ENCODE assay signal across 14 cellular contexts in the genomic region with DNA sequence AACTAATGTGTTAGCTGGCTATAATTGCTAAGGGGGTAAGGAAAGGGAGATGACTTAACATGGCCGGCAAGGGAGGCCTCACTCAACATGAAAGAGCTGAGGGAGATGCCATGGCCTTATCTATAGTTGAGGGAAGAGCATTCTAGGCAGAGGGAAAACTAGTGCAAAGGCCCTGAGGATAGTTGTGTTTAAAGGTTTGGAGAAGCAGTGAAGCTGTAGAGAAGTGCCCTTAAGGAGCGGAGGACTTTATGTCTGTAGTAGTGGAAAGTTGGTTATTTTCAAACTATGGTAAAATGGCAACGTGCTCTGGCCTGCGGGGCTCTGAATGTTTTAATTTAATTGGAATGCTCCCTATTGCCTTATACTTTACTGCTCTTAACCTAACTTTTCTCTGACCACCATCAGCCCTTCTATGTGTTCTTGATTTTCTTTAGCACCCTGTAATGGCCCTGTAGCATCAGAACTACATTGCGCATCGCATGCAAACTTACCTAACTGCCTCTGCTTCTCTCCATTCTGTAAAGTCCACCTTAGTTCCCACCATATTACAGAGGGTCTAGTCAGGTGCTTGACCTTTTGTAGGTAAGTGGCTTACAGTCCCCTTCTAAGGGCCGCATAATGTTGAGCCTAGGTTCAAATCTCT. TPM values are rescaled to one million over a fixed set of nuclear protein-coding genes. Genes with fewer than 3 reads are reported as not detected.
DNase-seq lines count a peak whose midpoint lies in the region; ATAC-seq, FAIRE-seq and TF ChIP-seq lines count a peak whose summit lies in the region.
"Had no signal": no experiment of that assay in that cellular context is flagged by ENCODE, and none has a peak within 500 bp of the region (broad histone marks: within the 10 kb centered on the region; RNA-seq: fewer than 3 reads in every experiment).

No MANE protein-coding gene starts in this region.

- H3K27ac ChIP-seq in cardiac muscle cell (peak overlapping the region; percentile 15), GM12878 (ENCODE audit: control insufficient read depth, insufficient read depth) (peak overlapping the region; percentile 93)
- H3K27ac ChIP-seq: tibial nerve had no signal

- peak; percentile 4 for TF ChIP-seq POLR2A in GM12878 (IDR thresholded peaks at IDR 0.05; ENCODE audit: low read depth, low read length)

- H3K9me3 Mint-ChIP-seq in stimulated activated naive B cell treated with anti-CD40 and anti-IgM and Interleukin-4, amounts not matched to agents 10 μg/mL and 1 μg/mL and 100 μg/mL, for 72 hours = peaks cover 3 to 4% of the 10 kb centered on the region in 2 donors

- no TSS peak for BruUV-seq in GM12878 (replicated peaks; lab: Mats Ljungman, UMichigan)

- H3K4me3 Mint-ChIP-seq in stimulated activated naive B cell treated with anti-CD40 and anti-IgM and Interleukin-4, amounts not matched to agents 10 μg/mL and 1 μg/mL and 100 μg/mL, for 72 hours = peak overlapping the region; percentile 56 to 93
- H3K4me3 Mint-ChIP-seq: CD14-positive monocyte had no signal

- peaks cover 39 to 61% of the 10 kb centered on the region in 2 donors for H3K36me3 Mint-ChIP-seq in stimulated activated naive B cell treated with anti-CD40 and anti-IgM and Interleukin-4, amounts not matched to agents 10 μg/mL and 1 μg/mL and 100 μg/mL, for 72 hours

- WGBS in GM12878 (ENCODE audit: insufficient coverage, insufficient replicate concordance, low lambda C conversion rate, missing lambda C conversion rate) = 75% methylated on average over 7 of the region's 7 CpGs

- POLR2A ChIA-PET in GM12878 (lab: Charles Lee) = no interaction called here

- H3K27me3 ChIP-seq in cardiac muscle cell = no peaks in the 10 kb centered on the region
- no peaks in the 10 kb centered on the region for H3K27me3 ChIP-seq in Loucy (ENCODE audit: insufficient read depth, low read length, poor library complexity, severe bottlenecking)
- H3K27me3 ChIP-seq in GM12878 (replicated peaks in 1 of 2; ENCODE audit: control insufficient read depth in 2 of 2, insufficient read depth in 2 of 2, low read length in 1 of 2) = no peaks in the 10 kb centered on the region
- H3K27me3 ChIP-seq: tibial nerve had no signal

- RAD21 ChIA-PET in GM12878 (lab: Charles Lee; ENCODE audit: unreplicated experiment) = no interaction called here

- peaks cover 4% of the 10 kb centered on the region for H3F3A ChIP-seq in Loucy (ENCODE audit: low read depth)

- no peaks in the 10 kb centered on the region for H3K9me2 ChIP-seq in Loucy (replicated peaks; ENCODE audit: low read depth, low read length)

- TF ChIP-seq RAD21 in GM12878 (IDR thresholded peaks at IDR 0.05; ENCODE audit: insufficient read depth, low read depth, low read length) = no peak

- CTCF ChIA-PET in GM12878 (lab: Yijun Ruan, JAX) = no interaction called here

- TF ChIP-seq CTCF in cardiac muscle cell (IDR thresholded peaks at IDR 0.05; ENCODE audit: low read depth, low read length) (no peak), Loucy (conservative IDR thresholded peaks at IDR 0.05; ENCODE audit: low read length) (no peak), GM12878 (IDR thresholded peaks at IDR 0.05 in 2 of 3, conservative IDR thresholded peaks at IDR 0.05 in 1 of 3; ENCODE audit: control insufficient read depth in 2 of 3, extremely low read depth in 1 of 3, insufficient read depth in 1 of 3, low read depth in 3 of 3, low read length in 3 of 3) (no peak)

- in situ Hi-C loops in GM12878 (cut with MboI) = loop anchor here (25.0 kb wide), 1 partner anchor 647 kb away; the partner anchor contains the start of gene SCFD2
- in situ Hi-C loops in ACHN (cut with HindIII; ENCODE audit: low pct_ligation_motif_present, low pct_unique_long_range_greater_than_20kb, low sequenced_read_pairs) = no loop called here

- intact Hi-C loops in Right ventricle myocardium inferior (cut with DNase I) = loop anchor here (10.0 kb wide), 1 partner anchor 1519 kb away; no protein-coding TSS in a partner anchor
- intact Hi-C loops in GM12878 (cut with micrococcal nuclease; ENCODE audit: unreplicated experiment) = loop anchor here (10.0 kb wide), 1 partner anchor 1349 kb away; the partner anchor contains the start of gene CHIC2

- ATAC-seq in Right ventricle myocardium inferior (no peak), GM12878 (no peak)
- no peak for ATAC-seq in stimulated activated naive B cell treated with anti-CD40 and anti-IgM and Interleukin-4, amounts not matched to agents 10 μg/mL and 1 μg/mL and 100 μg/mL, for 72 hours (replicated peaks)

- H3K4me2 ChIP-seq in Loucy (ENCODE audit: low read depth, low read length, poor library complexity, severe bottlenecking) (peak overlapping the region; percentile 99), GM12878 (ENCODE audit: control insufficient read depth, insufficient read depth) (peak overlapping the region; percentile 99)

- SMC1A ChIA-PET in GM12878 (lab: Charles Lee; ENCODE audit: uncharacterized antibody, unreplicated experiment) = interaction anchor here (1.4 kb wide), 1 partner anchor 11 kb away, joined by 4 read pairs; no protein-coding TSS in a partner anchor

- no peaks in the 10 kb centered on the region for H3K27me3 Mint-ChIP-seq in stimulated activated naive B cell treated with anti-CD40 and anti-IgM and Interleukin-4, amounts not matched to agents 10 μg/mL and 1 μg/mL and 100 μg/mL, for 72 hours

- DNase-seq in cardiac muscle cell (ENCODE audit: low read depth in 1 of 2, low spot score in 1 of 2) (no peak), Right ventricle myocardium inferior (ENCODE audit: missing footprints) (no peak), GM12878 (ENCODE audit: low read depth, low spot score) (no peak), ACHN (no peak), OCI-M1 (lab: John Stamatoyannopoulos, UW) (no peak)
- no peak for DNase-seq in stimulated activated naive B cell treated with anti-CD40 and anti-IgM and Interleukin-4, amounts not matched to agents 10 μg/mL and 1 μg/mL and 100 μg/mL, for 72 hours
- no peak for DNase-seq in NK-92 treated with Interleukin-12 subunit alpha and Interleukin-12 subunit beta, amount 100 ng/mL, for 24 hours (lab: John Stamatoyannopoulos, UW)
- DNase-seq: activated CD4-positive, alpha-beta T cell treated with anti-CD3 and anti-CD28 coated beads, Interleukin-2, amount 10 ng/mL, durations not matched to agents 7 days and 5 days; effector CD8-positive, alpha-beta T cell; hippocampal formation; NCI-H446 treated with DMSO at 0.1 percent for 48 hours had no signal

- no peak for FAIRE-seq in GM12878 (lab: Jason Lieb, UNC)

- H3K9ac ChIP-seq in Loucy (ENCODE audit: low read depth, low read length, poor library complexity, severe bottlenecking) = no peak overlapping the region
- H3K9ac ChIP-seq in GM12878 (ENCODE audit: control insufficient read depth, insufficient read depth, low read length) = peak overlapping the region; percentile 59; the same call in 1 of the 2 replicates

- H3K36me3 ChIP-seq in cardiac muscle cell (peaks cover 13% of the 10 kb centered on the region), Loucy (ENCODE audit: insufficient read depth, low read length) (peaks cover 30% of the 10 kb centered on the region), GM12878 (ENCODE audit: control insufficient read depth in 2 of 2, insufficient read depth in 2 of 2, low read length in 1 of 2) (peaks cover 7 to 34% of the 10 kb centered on the region in 2 experiments)

- H3K4me3 ChIP-seq in cardiac muscle cell (no peak overlapping the region), Loucy (ENCODE audit: low read length, poor library complexity, severe bottlenecking) (peak overlapping the region; percentile 75), GM12878 (peak overlapping the region; percentile 93)
- H3K4me3 ChIP-seq: tibial nerve had no signal

- H4K20me1 ChIP-seq in Loucy (ENCODE audit: insufficient read depth, low read length, poor library complexity, severe bottlenecking) (peaks cover 26% of the 10 kb centered on the region), GM12878 (ENCODE audit: control insufficient read depth, insufficient read depth) (peaks cover 3% of the 10 kb centered on the region; the same call in 1 of the 2 replicates)

- peaks cover 15 to 40% of the 10 kb centered on the region in 2 donors for H3K4me1 Mint-ChIP-seq in stimulated activated naive B cell treated with anti-CD40 and anti-IgM and Interleukin-4, amounts not matched to agents 10 μg/mL and 1 μg/mL and 100 μg/mL, for 72 hours

- peak overlapping the region; percentile 83 for H3K27ac Mint-ChIP-seq in stimulated activated naive B cell treated with anti-CD40 and anti-IgM and Interleukin-4, amounts not matched to agents 10 μg/mL and 1 μg/mL and 100 μg/mL, for 72 hours

- H2AFZ ChIP-seq in Loucy (ENCODE audit: low read length) = no peak overlapping the region
- H2AFZ ChIP-seq in GM12878 (ENCODE audit: control insufficient read depth, low read depth, low read length) = no peak overlapping the region

- peaks cover 17% of the 10 kb centered on the region for H3K4me1 ChIP-seq in cardiac muscle cell (ENCODE audit: low read depth)
- H3K4me1 ChIP-seq in Loucy (ENCODE audit: insufficient read depth, low read length, poor library complexity, severe bottlenecking) = peaks cover 27% of the 10 kb centered on the region
- peaks cover 28% of the 10 kb centered on the region for H3K4me1 ChIP-seq in GM12878 (ENCODE audit: control insufficient read depth, insufficient read depth, low read length)

- H3K79me2 ChIP-seq in Loucy (ENCODE audit: insufficient read depth, low read length) (peaks cover 38% of the 10 kb centered on the region), GM12878 (ENCODE audit: control insufficient read depth, insufficient read depth, low read length) (peaks cover 39% of the 10 kb centered on the region)

- no peak for TF ChIP-seq EP300 in GM12878 (IDR thresholded peaks at IDR 0.05; ENCODE audit: borderline replicate concordance in 1 of 2, control insufficient read depth in 1 of 2, low read depth in 2 of 2, low read length in 2 of 2)

- H3K9me3 ChIP-seq in cardiac muscle cell (ENCODE audit: low read depth) (no peaks in the 10 kb centered on the region), Loucy (ENCODE audit: insufficient read depth, low read depth, low read length) (no peaks in the 10 kb centered on the region), GM12878 (replicated peaks; ENCODE audit: control insufficient read depth, insufficient read depth, low read length) (no peaks in the 10 kb centered on the region)
- H3K9me3 ChIP-seq: tibial nerve had no signal

RNA-seq across cellular contexts. Expression of gene ERVMER34-1, which starts 35.8 kb away (rescaled TPM):
- total RNA-seq in cardiac muscle cell = 2.9 and 3.4 TPM in 2 replicates
- polyA plus RNA-seq in cardiac muscle cell = 2.9 and 3.2 TPM in 2 replicates
- 5.3 TPM for total RNA-seq in Right ventricle myocardium inferior
- not detected in 2 replicates for total RNA-seq in GM12878 (2013; cell fraction: nucleolus; rRNA removed)
- total RNA-seq in GM12878 (2014; rRNA removed) = not detected in 2 replicates
- not detected in 2 replicates for total RNA-seq in GM12878 (2014; rRNA removed; fragmentation: Illumina TruSeq; extraction: Trizol)
- not detected in 2 replicates for total RNA-seq in GM12878 (2021)
- not detected for polyA plus RNA-seq in GM12878 (2011; ENCODE audit: low read depth)
- polyA plus RNA-seq in GM12878 (2011; rRNA removed) = not detected in 2 replicates
- not detected in 2 replicates for polyA plus RNA-seq in GM12878 (2011; cell fraction: cytosol; rRNA removed)
- polyA plus RNA-seq in GM12878 (2011; cell fraction: nucleus; rRNA removed) = 0.04 TPM in 1 of 2 replicates, not detected in the other
- polyA plus RNA-seq in GM12878 (2012) = not detected in 2 replicates
- polyA plus RNA-seq in GM12878 (2014; fragmentation: Illumina TruSeq; extraction: Trizol) = not detected in 2 replicates
- polyA plus RNA-seq in GM12878 (2014; fragmentation: Nextera tagmentation; extraction: Ambion mirVana) = not detected
- not detected in 2 replicates for polyA plus RNA-seq in GM12878 (2014; rRNA removed)
- polyA plus RNA-seq in GM12878 (2016; fragmentation: Nextera tagmentation; extraction: Ambion mirVana) = not detected
- polyA minus RNA-seq in GM12878 (2011; rRNA and poly(A)+ RNA removed) = not detected in 2 replicates
- not detected in 2 replicates for polyA minus RNA-seq in GM12878 (2011; cell fraction: cytosol; rRNA and poly(A)+ RNA removed)
- polyA minus RNA-seq in GM12878 (2011; cell fraction: nucleus; rRNA and poly(A)+ RNA removed) = not detected in 2 replicates
- total RNA-seq: activated CD4-positive, alpha-beta T cell treated with anti-CD3 and anti-CD28 coated beads, Interleukin-2, amount 10 ng/mL, durations not matched to agents 7 days and 5 days had no signal
- polyA plus RNA-seq: CD14-positive monocyte had no signal

RNA-seq across cellular contexts. Expression of gene USP46, which starts 56.3 kb away (rescaled TPM):
- total RNA-seq in cardiac muscle cell (13.9 and 18.3 TPM in 2 replicates), Right ventricle myocardium inferior (65.1 TPM), GM12878 (2014; rRNA removed) (6.7 and 8.4 TPM in 2 replicates), GM12878 (2014; rRNA removed; fragmentation: Illumina TruSeq; extraction: Trizol) (10.4 and 11.6 TPM in 2 replicates), GM12878 (2021) (18.8 and 20.1 TPM in 2 replicates)
- polyA plus RNA-seq in cardiac muscle cell (23.5 and 24.2 TPM in 2 replicates), GM12878 (2011; rRNA removed) (12.4 and 15.6 TPM in 2 replicates), GM12878 (2014; fragmentation: Illumina TruSeq; extraction: Trizol) (14.5 and 14.7 TPM in 2 replicates), GM12878 (2014; fragmentation: Nextera tagmentation; extraction: Ambion mirVana) (1 to 10 TPM; 5.3 TPM), GM12878 (2014; rRNA removed) (7.6 and 8.7 TPM in 2 replicates), GM12878 (2016; fragmentation: Nextera tagmentation; extraction: Ambion mirVana) (10 to 100 TPM; 13.1 to 13.2 TPM)
- total RNA-seq in GM12878 (2013; cell fraction: nucleolus; rRNA removed) = 22.3 and 26.2 TPM in 2 replicates
- 3.1 TPM for polyA plus RNA-seq in GM12878 (2011; ENCODE audit: low read depth)
- 3.8 and 3.9 TPM in 2 replicates for polyA plus RNA-seq in GM12878 (2011; cell fraction: cytosol; rRNA removed)
- polyA plus RNA-seq in GM12878 (2011; cell fraction: nucleus; rRNA removed) = 9.0 and 12.8 TPM in 2 replicates
- 4.7 and 6.8 TPM in 2 replicates for polyA plus RNA-seq in GM12878 (2012)
- 11.3 and 29.0 TPM in 2 replicates for polyA minus RNA-seq in GM12878 (2011; rRNA and poly(A)+ RNA removed)
- 3.1 and 4.0 TPM in 2 replicates for polyA minus RNA-seq in GM12878 (2011; cell fraction: cytosol; rRNA and poly(A)+ RNA removed)
- polyA minus RNA-seq in GM12878 (2011; cell fraction: nucleus; rRNA and poly(A)+ RNA removed) = 9.1 and 15.4 TPM in 2 replicates
